In genomic region chr20:49859011-49859410, GRCh38 we compare ENCODE assay signal across 20 cellular contexts. TPM values are rescaled to one million over a fixed set of nuclear protein-coding genes. Genes with fewer than 3 reads are reported as not detected.
DNase-seq lines count a peak whose midpoint lies in the region; ATAC-seq and TF ChIP-seq lines count a peak whose summit lies in the region.
"Had no signal": no experiment of that assay in that cellular context is flagged by ENCODE, and none has a peak within 500 bp of the region (broad histone marks: within the 10 kb centered on the region; RNA-seq: fewer than 3 reads in every experiment).

No MANE protein-coding gene starts in this region.

- ATAC-seq in left ventricle myocardium superior (peak; percentile 33), right cardiac atrium (no peak), GM21786 (IDR thresholded peaks at IDR 0.05; ENCODE audit: unreplicated experiment) (no peak)
- ATAC-seq in stimulated activated effector memory CD8-positive, alpha-beta T cell treated with anti-CD3 and anti-CD28 coated beads, Interleukin-12 subunit alpha, Interleukin-12 subunit beta, amount 100 ng/mL, for 72 hours: no peak
- ATAC-seq: CD8-positive, alpha-beta T cell had no signal

- no peak for TF ChIP-seq CTCF in dorsolateral prefrontal cortex (IDR thresholded peaks at IDR 0.05 in 54 of 56, conservative IDR thresholded peaks at IDR 0.05 in 2 of 56; ENCODE audit: low read depth in 1 of 56, partially characterized antibody in 56 of 56)
- no peak for TF ChIP-seq CTCF in vagina (IDR thresholded peaks at IDR 0.05)

- no peak overlapping the region for H3K4me3 ChIP-seq in right cardiac atrium (ENCODE audit: low read length)
- no peak overlapping the region for H3K4me3 ChIP-seq in dorsolateral prefrontal cortex
- no peak overlapping the region for H3K4me3 ChIP-seq in vagina
- H3K4me3 ChIP-seq: BLaER1 treated with 17β-estradiol and CSF1 and Interleukin-3, amounts not matched to agents 10 nM and 100 nM; SJSA1 had no signal

- H3K4me1 ChIP-seq in right cardiac atrium (ENCODE audit: control insufficient read depth, insufficient read depth, low read length) (no peaks in the 10 kb centered on the region), vagina (no peaks in the 10 kb centered on the region)

- no peak for DNase-seq in left ventricle myocardium superior
- no peak for DNase-seq in right cardiac atrium
- DNase-seq in dorsolateral prefrontal cortex: peak in 1 of 10 donors; percentile 92
- DNase-seq in stimulated activated effector memory CD8-positive, alpha-beta T cell treated with anti-CD3 and anti-CD28 coated beads, Interleukin-12 subunit alpha, Interleukin-12 subunit beta, amount 100 ng/mL, for 72 hours (ENCODE audit: low spot score in 2 of 2): no peak
- no peak for DNase-seq in OCI-M1 (lab: John Stamatoyannopoulos, UW)
- DNase-seq in vagina (ENCODE audit: extremely low spot score in 2 of 2): no peak
- DNase-seq: 8988T; CD8-positive, alpha-beta T cell; GOT3; KG1; NCI-H1092 treated with DMSO at 0.1 percent for 48 hours; NCI-H1436 treated with DMSO at 0.1 percent for 48 hours; NCI-H1930; NCI-H226; NCI-H510A treated with DMSO at 0.1 percent for 48 hours; NCI-H774; NK-92 treated with Interleukin-12 subunit alpha and Interleukin-12 subunit beta, amount 100 ng/mL, for 24 hours had no signal

- H3K9me3 ChIP-seq in right cardiac atrium (ENCODE audit: control insufficient read depth, low read length) (no peaks in the 10 kb centered on the region), vagina (no peaks in the 10 kb centered on the region)
- H3K9me3 ChIP-seq: BLaER1 treated with 17β-estradiol and CSF1 and Interleukin-3, amounts not matched to agents 10 nM and 100 nM; SJSA1 had no signal

- H3K36me3 ChIP-seq in vagina: peaks cover 0 to 16% of the 10 kb centered on the region in 2 donors

- intact Hi-C loops in left ventricle myocardium superior (cut with micrococcal nuclease) (no loop called here), right cardiac atrium (cut with DNase I) (no loop called here), dorsolateral prefrontal cortex (cut with DNase I) (no loop called here), vagina (cut with DNase I) (no loop called here)

- 84% methylated on average over 6 of the region's 6 CpGs for WGBS in right cardiac atrium

- no peak overlapping the region for H3K4me3 Mint-ChIP-seq in stimulated activated effector memory CD8-positive, alpha-beta T cell treated with anti-CD3 and anti-CD28 coated beads, Interleukin-12 subunit alpha, Interleukin-12 subunit beta, amount 100 ng/mL, for 72 hours
- H3K4me3 Mint-ChIP-seq: CD8-positive, alpha-beta T cell had no signal

- H3K4me1 Mint-ChIP-seq in stimulated activated effector memory CD8-positive, alpha-beta T cell treated with anti-CD3 and anti-CD28 coated beads, Interleukin-12 subunit alpha, Interleukin-12 subunit beta, amount 100 ng/mL, for 72 hours: peaks cover 7% of the 10 kb centered on the region

- peaks cover 80% of the 10 kb centered on the region for H3K36me3 Mint-ChIP-seq in stimulated activated effector memory CD8-positive, alpha-beta T cell treated with anti-CD3 and anti-CD28 coated beads, Interleukin-12 subunit alpha, Interleukin-12 subunit beta, amount 100 ng/mL, for 72 hours

- H3K27me3 ChIP-seq in right cardiac atrium (ENCODE audit: control insufficient read depth, insufficient read depth) (no peaks in the 10 kb centered on the region), dorsolateral prefrontal cortex (no peaks in the 10 kb centered on the region), vagina (no peaks in the 10 kb centered on the region)
- H3K27me3 ChIP-seq: BLaER1 treated with 17β-estradiol and CSF1 and Interleukin-3, amounts not matched to agents 10 nM and 100 nM; SJSA1 had no signal

- H3K27ac Mint-ChIP-seq in stimulated activated effector memory CD8-positive, alpha-beta T cell treated with anti-CD3 and anti-CD28 coated beads, Interleukin-12 subunit alpha, Interleukin-12 subunit beta, amount 100 ng/mL, for 72 hours: peak overlapping the region; percentile 32
- H3K27ac Mint-ChIP-seq: CD8-positive, alpha-beta T cell had no signal

- no peak overlapping the region for H3K27ac ChIP-seq in right cardiac atrium (ENCODE audit: low read length)
- peak overlapping the region in 34 of 59 donors; percentile 0 to 91 (median 34) for H3K27ac ChIP-seq in dorsolateral prefrontal cortex
- no peak overlapping the region for H3K27ac ChIP-seq in vagina
- H3K27ac ChIP-seq: BLaER1 treated with 17β-estradiol and CSF1 and Interleukin-3, amounts not matched to agents 10 nM and 100 nM; SJSA1 had no signal

- H3K9me3 Mint-ChIP-seq in stimulated activated effector memory CD8-positive, alpha-beta T cell treated with anti-CD3 and anti-CD28 coated beads, Interleukin-12 subunit alpha, Interleukin-12 subunit beta, amount 100 ng/mL, for 72 hours: no peaks in the 10 kb centered on the region
- H3K9me3 Mint-ChIP-seq: CD8-positive, alpha-beta T cell had no signal

- TF ChIP-seq POLR2A in vagina (IDR thresholded peaks at IDR 0.05): no peak

RNA-seq across cellular contexts. Expression of gene SLC9A8, which starts 46.4 kb away (rescaled TPM):
- total RNA-seq in left ventricle myocardium superior (4.4 TPM), right cardiac atrium (1 to 10 TPM; 6.9 to 7.3 (median 7.3) TPM), dorsolateral prefrontal cortex (10 to 100 TPM in 117 of 120 experiments, 1 to 10 TPM in 3; 8.7 to 21.9 (median 14.9) TPM), vagina (8.8 TPM)
- 6.0 TPM for polyA plus RNA-seq in right cardiac atrium

RNA-seq across cellular contexts. Expression of gene SPATA2, which starts 56.3 kb away (rescaled TPM):
- 8.5 TPM for total RNA-seq in left ventricle myocardium superior
- 1 to 10 TPM; 6.4 to 8.2 (median 7.1) TPM for total RNA-seq in right cardiac atrium
- 5.5 TPM for polyA plus RNA-seq in right cardiac atrium
- total RNA-seq in dorsolateral prefrontal cortex: 10 to 100 TPM; 23.0 to 60.6 (median 41.6) TPM
- 4.7 TPM for total RNA-seq in vagina

Comparison
In these comparisons a context has a peak if more than half of its experiments do, and no peak if none do; other contexts are left out.
1. H3K27ac ChIP-seq: peak in dorsolateral prefrontal cortex (34 of 59); none in right cardiac atrium (single experiment) and vagina (single experiment).